1 cellular context compared by ENCODE assay signal in the genomic region with DNA sequence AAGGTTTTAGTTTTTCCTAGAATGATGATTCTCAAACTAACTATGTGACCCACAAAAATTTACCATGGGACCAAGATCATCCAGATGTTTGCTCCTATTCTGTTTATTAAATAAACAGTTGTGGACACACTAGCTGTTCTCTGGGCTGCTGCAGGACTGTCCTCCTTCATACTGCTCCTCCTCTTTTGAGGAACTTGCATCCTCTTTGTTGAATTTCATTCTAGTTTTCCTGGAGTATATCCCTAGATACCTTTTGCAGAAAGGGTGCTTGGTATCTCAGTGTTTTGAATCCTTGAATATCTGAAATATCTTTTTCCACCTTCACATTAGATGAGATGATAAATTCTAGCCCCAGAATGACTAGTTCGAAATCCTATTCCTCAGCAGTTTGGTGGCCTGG.
TF ChIP-seq lines count a peak whose summit lies in the region.

No MANE protein-coding gene starts in this region.

TF ChIP-seq in HepG2, 621 proteins besides CTCF, POLR2A, EP300 and RAD21:
- TF ChIP-seq ZNF550 (CRISPR knock-in tag; IDR thresholded peaks at IDR 0.05; ENCODE audit: borderline replicate concordance) (no peak), ZNF280D (CRISPR knock-in tag; IDR thresholded peaks at IDR 0.05) (peak; percentile 68; the same call in 1 of the 2 replicates)
